8 cellular contexts compared by ENCODE assay signal in the genomic region with DNA sequence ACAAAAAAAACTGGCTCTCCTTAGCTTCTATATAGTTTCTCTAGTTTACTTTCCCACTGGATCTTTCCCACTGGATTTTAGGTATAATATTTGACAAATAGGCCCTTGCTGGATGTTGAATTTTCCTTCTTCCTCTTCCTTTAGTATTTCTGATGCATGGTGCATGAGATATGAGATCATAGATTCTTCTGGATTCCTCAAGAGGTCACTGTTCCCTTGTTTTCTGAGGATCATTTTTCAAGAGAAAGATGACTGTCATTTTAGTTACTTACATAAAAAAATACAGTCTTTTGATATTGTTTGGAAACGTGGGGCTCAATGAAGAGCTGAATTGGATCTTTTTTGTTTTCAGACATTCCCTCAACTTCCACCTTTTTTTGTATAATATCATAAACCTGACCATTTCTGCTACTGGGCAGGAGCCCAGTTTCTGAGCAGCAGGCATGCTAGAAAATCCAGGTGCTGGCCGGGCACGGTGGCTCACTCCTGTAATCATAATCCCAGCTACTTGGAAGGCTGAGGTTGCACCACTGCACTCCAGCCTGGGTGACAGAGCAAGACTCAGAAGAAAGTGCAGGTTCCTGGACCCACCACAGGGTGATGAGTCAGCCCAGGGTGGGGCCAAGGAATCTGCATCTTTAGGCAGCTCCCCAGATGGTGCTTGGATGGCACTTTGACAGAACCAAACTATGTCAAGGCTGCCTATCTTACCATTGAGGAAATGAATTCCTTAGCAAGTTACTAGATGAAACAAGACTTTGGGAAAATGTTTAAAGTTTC.
DNase-seq lines count a peak whose midpoint lies in the region; ATAC-seq and TF ChIP-seq lines count a peak whose summit lies in the region.

No MANE protein-coding gene starts in this region.

- H3K9me3 ChIP-seq in CD8-positive, alpha-beta T cell (ENCODE audit: low read length): no peaks in the 10 kb centered on the region
- no peaks in the 10 kb centered on the region for H3K9me3 ChIP-seq in RWPE2 (ENCODE audit: severe bottlenecking)
- H3K9me3 ChIP-seq in sigmoid colon: no peaks in the 10 kb centered on the region

- TF ChIP-seq POLR2A in sigmoid colon (IDR thresholded peaks at IDR 0.05): no peak

- no peaks in the 10 kb centered on the region for H3K9me3 Mint-ChIP-seq in CD8-positive, alpha-beta T cell

- no peaks in the 10 kb centered on the region for H3K36me3 ChIP-seq in CD8-positive, alpha-beta T cell (ENCODE audit: insufficient read depth, low read length)
- H3K36me3 ChIP-seq in RWPE2 (ENCODE audit: low read depth): no peaks in the 10 kb centered on the region
- H3K36me3 ChIP-seq in sigmoid colon: no peaks in the 10 kb centered on the region

- no peak overlapping the region for H3K4me3 Mint-ChIP-seq in CD8-positive, alpha-beta T cell

- peaks cover 9% of the 10 kb centered on the region for H3K36me3 Mint-ChIP-seq in CD8-positive, alpha-beta T cell

- H3K4me1 ChIP-seq in CD8-positive, alpha-beta T cell (ENCODE audit: insufficient read depth, low read length): no peaks in the 10 kb centered on the region
- peaks cover 11% of the 10 kb centered on the region for H3K4me1 ChIP-seq in RWPE2 (ENCODE audit: insufficient read depth, poor library complexity, severe bottlenecking)
- H3K4me1 ChIP-seq in sigmoid colon: peaks cover 0 to 11% (median 5%) of the 10 kb centered on the region in 4 donors

- intact Hi-C loops in CD8-positive, alpha-beta T cell (cut with DNase I, micrococcal nuclease): loop anchor here (1.0 kb wide), 1 partner anchor 289 kb away; no protein-coding TSS in a partner anchor
- intact Hi-C loops in sigmoid colon (cut with DNase I): loop anchor here (2.0 kb wide), 1 partner anchor 290 kb away; no protein-coding TSS in a partner anchor

- no peak for DNase-seq in CD8-positive, alpha-beta T cell
- DNase-seq in HS-5 (ENCODE audit: low read depth): peak; percentile 8
- no peak for DNase-seq in RWPE2 (ENCODE audit: low spot score)
- DNase-seq in fibroblast of peridontal ligament (ENCODE audit: extremely low read depth): peak; percentile 78
- no peak for DNase-seq in sigmoid colon

- no peak for TF ChIP-seq EP300 in sigmoid colon (IDR thresholded peaks at IDR 0.05)

- CTCF ChIA-PET in CD8-positive, alpha-beta T cell (lab: Charles Lee): interaction anchor here (0.8 to 4.5 kb wide), 5 partner anchors 8 to 290 kb away, joined by 4 to 33 read pairs (median 5); no protein-coding TSS in a partner anchor

- H3K27ac Mint-ChIP-seq in CD8-positive, alpha-beta T cell: no peak overlapping the region

- no peaks in the 10 kb centered on the region for H3K4me1 Mint-ChIP-seq in CD8-positive, alpha-beta T cell (ENCODE audit: low read depth)

- H3K27me3 Mint-ChIP-seq in CD8-positive, alpha-beta T cell (ENCODE audit: low read depth): no peaks in the 10 kb centered on the region

- ATAC-seq in CD8-positive, alpha-beta T cell: no peak
- ATAC-seq in RWPE2 (ENCODE audit: low read depth) (peak; percentile 62), HG02763 (IDR thresholded peaks at IDR 0.05; ENCODE audit: unreplicated experiment) (no peak), GM19397 (IDR thresholded peaks at IDR 0.05; ENCODE audit: unreplicated experiment) (no peak), HG02885 (IDR thresholded peaks at IDR 0.05; ENCODE audit: poor library complexity, unreplicated experiment) (no peak)

- no peaks in the 10 kb centered on the region for H3K27me3 ChIP-seq in CD8-positive, alpha-beta T cell (ENCODE audit: insufficient read depth, low read length)
- H3K27me3 ChIP-seq in RWPE2 (ENCODE audit: insufficient read depth, poor library complexity, severe bottlenecking): no peaks in the 10 kb centered on the region
- no peaks in the 10 kb centered on the region for H3K27me3 ChIP-seq in sigmoid colon

- no peak overlapping the region for H3K4me3 ChIP-seq in CD8-positive, alpha-beta T cell (ENCODE audit: low read depth, low read length)
- H3K4me3 ChIP-seq in RWPE2 (ENCODE audit: severe bottlenecking) (no peak overlapping the region), sigmoid colon (no peak overlapping the region)

- peak; percentile 25 for TF ChIP-seq CTCF in CD8-positive, alpha-beta T cell (IDR thresholded peaks at IDR 0.05)
- TF ChIP-seq CTCF in RWPE2 (IDR thresholded peaks at IDR 0.05; ENCODE audit: poor library complexity, severe bottlenecking) (peak; percentile 75), sigmoid colon (IDR thresholded peaks at IDR 0.05) (peak in 3 of 4 experiments; percentile 24 to 40 (median 35))

- H3K27ac ChIP-seq in CD8-positive, alpha-beta T cell (ENCODE audit: low read depth, low read length): no peak overlapping the region
- no peak overlapping the region for H3K27ac ChIP-seq in RWPE2 (ENCODE audit: poor library complexity, severe bottlenecking)
- H3K27ac ChIP-seq in sigmoid colon: no peak overlapping the region

- 27 to 62% methylated on average over 3 of the region's 3 CpGs for WGBS in sigmoid colon, 2 donors

- POLR2A ChIA-PET in CD8-positive, alpha-beta T cell (lab: Charles Lee): interaction anchor here (0.6 kb wide), 1 partner anchor 41 kb away, joined by 4 read pairs; no protein-coding TSS in a partner anchor

Comparison
In these comparisons a context has a peak if more than half of its experiments do, and no peak if none do; other contexts are left out.
1. DNase-seq: peak in HS-5 (single experiment) and fibroblast of peridontal ligament (single experiment); none in CD8-positive, alpha-beta T cell (0 of 7), RWPE2 (single experiment) and sigmoid colon (single experiment).
2. CTCF ChIP-seq: peak in every context shown above with its lines; median percentile 75 in RWPE2; 35 in sigmoid colon; 25 in CD8-positive, alpha-beta T cell.